In genomic region chr9:133583111-133583510, GRCh38 we compare ENCODE assay signal across 19 cellular contexts. TPM values are rescaled to one million over a fixed set of nuclear protein-coding genes. Genes with fewer than 3 reads are reported as not detected.
DNase-seq lines count a peak whose midpoint lies in the region; ATAC-seq and TF ChIP-seq lines count a peak whose summit lies in the region.
"Had no signal": no experiment of that assay in that cellular context is flagged by ENCODE, and none has a peak within 500 bp of the region (broad histone marks: within the 10 kb centered on the region; RNA-seq: fewer than 3 reads in every experiment).

No MANE protein-coding gene starts in this region.

- H3K79me2 ChIP-seq in hepatocyte: no peaks in the 10 kb centered on the region
- peaks cover 3% of the 10 kb centered on the region for H3K79me2 ChIP-seq in trophoblast cell (ENCODE audit: control insufficient read depth, insufficient read depth, low read length, poor library complexity)

- no peak overlapping the region for H4K12ac ChIP-seq in trophoblast cell (ENCODE audit: low read depth, low read length)

- no peaks in the 10 kb centered on the region for H4K20me1 ChIP-seq in hepatocyte (ENCODE audit: insufficient read depth, poor library complexity, severe bottlenecking)

- H3K27ac ChIP-seq in liver (ENCODE audit: low read depth in 1 of 2, low read length in 2 of 2): peak overlapping the region; percentile 47 to 58
- H3K27ac ChIP-seq in right lobe of liver: no peak overlapping the region
- peak overlapping the region; percentile 88 for H3K27ac ChIP-seq in hepatocyte
- H3K27ac ChIP-seq in trophoblast cell (ENCODE audit: low read depth, low read length): no peak overlapping the region
- H3K27ac ChIP-seq: HL-60 had no signal

- intact Hi-C loops in right lobe of liver (cut with DNase I): loop anchor here in 1 of 2 donors (10.0 kb wide), 1 partner anchor 58 kb away; the partner anchor contains the start of gene MYMK

- peak overlapping the region; percentile 38 for H2AK5ac ChIP-seq in trophoblast cell (ENCODE audit: low read length)

- TF ChIP-seq POLR2A in right lobe of liver (IDR thresholded peaks at IDR 0.05): no peak

- ATAC-seq in right lobe of liver: no peak
- ATAC-seq in HG03432 (IDR thresholded peaks at IDR 0.05; ENCODE audit: unreplicated experiment): no peak
- ATAC-seq: HepG2 had no signal

- H3K36me3 ChIP-seq in liver (ENCODE audit: control insufficient read depth in 4 of 4, insufficient read depth in 3 of 4, low read depth in 1 of 4, low read length in 3 of 4) (no peaks in the 10 kb centered on the region), right lobe of liver (no peaks in the 10 kb centered on the region), hepatocyte (replicated peaks; ENCODE audit: insufficient read depth, low read depth) (no peaks in the 10 kb centered on the region), trophoblast cell (ENCODE audit: control insufficient read depth in 1 of 2, insufficient read depth in 2 of 2, low read length in 2 of 2) (no peaks in the 10 kb centered on the region), HAP-1 (replicated peaks) (no peaks in the 10 kb centered on the region)

- H3K4me3 ChIP-seq in liver (ENCODE audit: low read depth in 1 of 3, low read length in 3 of 3) (no peak overlapping the region), right lobe of liver (no peak overlapping the region), hepatocyte (no peak overlapping the region), trophoblast cell (ENCODE audit: low read depth, low read length) (no peak overlapping the region), HAP-1 (no peak overlapping the region)

- no peak overlapping the region for H3K23ac ChIP-seq in trophoblast cell (ENCODE audit: low read length)

- H3K4ac ChIP-seq in trophoblast cell (ENCODE audit: low read depth, low read length): no peak overlapping the region

- no peaks in the 10 kb centered on the region for H3K4me1 ChIP-seq in liver (ENCODE audit: control insufficient read depth in 4 of 4, insufficient read depth in 4 of 4, low read length in 3 of 4)
- no peaks in the 10 kb centered on the region for H3K4me1 ChIP-seq in right lobe of liver
- peaks cover 66% of the 10 kb centered on the region for H3K4me1 ChIP-seq in hepatocyte (ENCODE audit: insufficient read depth)
- peaks cover 31 to 35% of the 10 kb centered on the region in 2 experiments for H3K4me1 ChIP-seq in trophoblast cell (ENCODE audit: control insufficient read depth in 1 of 2, insufficient read depth in 2 of 2, low read length in 2 of 2)
- H3K4me1 ChIP-seq in HAP-1: no peaks in the 10 kb centered on the region

- H3K4me2 ChIP-seq in hepatocyte (no peak overlapping the region), trophoblast cell (ENCODE audit: low read length) (no peak overlapping the region)

- no peak overlapping the region for H2AFZ ChIP-seq in hepatocyte
- H2AFZ ChIP-seq in trophoblast cell (ENCODE audit: insufficient read depth, low read length, poor library complexity): no peak overlapping the region

- in situ Hi-C loops in HAP-1 (cut with MboI; ENCODE audit: low sequenced_read_pairs): no loop called here

- H3K18ac ChIP-seq in trophoblast cell (ENCODE audit: low read length): no peak overlapping the region

- 77% methylated on average over 3 of the region's 3 CpGs for WGBS in liver
- WGBS in right lobe of liver (ENCODE audit: insufficient coverage, low coverage, low lambda C conversion rate, missing lambda C conversion rate): no CpG with 5 or more reads among the region's 3 CpGs
- 84% methylated on average over 3 of the region's 3 CpGs for WGBS in hepatocyte (ENCODE audit: low lambda C conversion rate, missing lambda C conversion rate)
- no CpG with 5 or more reads among the region's 3 CpGs for WGBS in trophoblast cell (ENCODE audit: extremely low coverage, insufficient coverage, insufficient read length)

- H2BK120ac ChIP-seq in trophoblast cell (ENCODE audit: insufficient read depth, low read length, poor library complexity): no peak overlapping the region

- H3K9me3 ChIP-seq in liver (ENCODE audit: control insufficient read depth in 4 of 4, low read length in 3 of 4): no peaks in the 10 kb centered on the region
- no peaks in the 10 kb centered on the region for H3K9me3 ChIP-seq in right lobe of liver
- H3K9me3 ChIP-seq in hepatocyte (ENCODE audit: low read depth): no peaks in the 10 kb centered on the region
- H3K9me3 ChIP-seq in trophoblast cell (ENCODE audit: insufficient read depth, low read depth, low read length): no peaks in the 10 kb centered on the region
- H3K9me3 ChIP-seq in HAP-1: no peaks in the 10 kb centered on the region

- no peak overlapping the region for H4K8ac ChIP-seq in trophoblast cell (ENCODE audit: low read depth, low read length)

- peak overlapping the region; percentile 9 for H2BK12ac ChIP-seq in trophoblast cell (ENCODE audit: low read length)

- H4K91ac ChIP-seq in trophoblast cell (ENCODE audit: low read depth, low read length): peak overlapping the region; percentile 42

- H3K9me2 ChIP-seq in hepatocyte (replicated peaks; ENCODE audit: insufficient read depth): no peaks in the 10 kb centered on the region

- peaks cover 27% of the 10 kb centered on the region for H3K79me1 ChIP-seq in trophoblast cell (ENCODE audit: low read length)

- H3K14ac ChIP-seq in trophoblast cell (ENCODE audit: low read length): no peak overlapping the region

- H3K27me3 ChIP-seq in liver (ENCODE audit: control insufficient read depth in 4 of 4, insufficient read depth in 4 of 4, low read length in 3 of 4) (peaks cover 0 to 6% (median 0%) of the 10 kb centered on the region in 4 donors), right lobe of liver (no peaks in the 10 kb centered on the region), hepatocyte (no peaks in the 10 kb centered on the region), trophoblast cell (ENCODE audit: insufficient read depth, low read length) (no peaks in the 10 kb centered on the region), HAP-1 (ENCODE audit: low read depth) (peaks cover 31% of the 10 kb centered on the region)

- no peak for TF ChIP-seq RAD21 in liver (IDR thresholded peaks at IDR 0.05)

- DNase-seq in right lobe of liver (no peak), hepatocyte (ENCODE audit: low spot score) (no peak), trophoblast cell (no peak), HAP-1 (ENCODE audit: low spot score in 2 of 2) (no peak), medulla oblongata (ENCODE audit: extremely low spot score) (no peak)
- DNase-seq: EL, GF-D8, KBM-7, NCI-H1436 treated with DMSO at 0.1 percent for 48 hours, NCI-H1930, NCI-H82, OCI-M1 had no signal

- no peak overlapping the region for H2BK5ac ChIP-seq in trophoblast cell (ENCODE audit: low read depth, low read length, poor library complexity)

- H3K9ac ChIP-seq in liver (ENCODE audit: low read depth in 1 of 2, low read length in 2 of 2): no peak overlapping the region
- no peak overlapping the region for H3K9ac ChIP-seq in trophoblast cell (ENCODE audit: low read length)

- TF ChIP-seq CTCF in liver (IDR thresholded peaks at IDR 0.05; ENCODE audit: low read depth, low read length, missing input control) (no peak), right lobe of liver (IDR thresholded peaks at IDR 0.05) (no peak), hepatocyte (IDR thresholded peaks at IDR 0.05; ENCODE audit: poor library complexity) (no peak)

TF ChIP-seq in liver, 16 proteins besides CTCF, POLR2A, EP300 and RAD21 (continues in another document):
- TF ChIP-seq SP1 (IDR thresholded peaks at IDR 0.05): no peak
- no peak for TF ChIP-seq HNF4G (IDR thresholded peaks at IDR 0.05)
- TF ChIP-seq NR2F2 (IDR thresholded peaks at IDR 0.05): no peak
- TF ChIP-seq GABPA (IDR thresholded peaks at IDR 0.05 in 1 of 2, conservative IDR thresholded peaks at IDR 0.05 in 1 of 2): no peak
- TF ChIP-seq MAX (IDR thresholded peaks at IDR 0.05): no peak
- no peak for TF ChIP-seq JUND (IDR thresholded peaks at IDR 0.05)
- no peak for TF ChIP-seq HNF4A (conservative IDR thresholded peaks at IDR 0.05)
- TF ChIP-seq FOXA2 (IDR thresholded peaks at IDR 0.05): no peak
- TF ChIP-seq, protein P1, sequence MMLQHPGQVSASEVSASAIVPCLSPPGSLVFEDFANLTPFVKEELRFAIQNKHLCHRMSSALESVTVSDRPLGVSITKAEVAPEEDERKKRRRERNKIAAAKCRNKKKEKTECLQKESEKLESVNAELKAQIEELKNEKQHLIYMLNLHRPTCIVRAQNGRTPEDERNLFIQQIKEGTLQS (IDR thresholded peaks at IDR 0.05): no peak
- no peak for TF ChIP-seq RXRA (IDR thresholded peaks at IDR 0.05)
- TF ChIP-seq FOXA1 (IDR thresholded peaks at IDR 0.05): no peak
- TF ChIP-seq TAF1 (conservative IDR thresholded peaks at IDR 0.05): no peak
- TF ChIP-seq EGR1 (IDR thresholded peaks at IDR 0.05; ENCODE audit: low read depth in 2 of 2): no peak

RNA-seq across cellular contexts. Expression of gene FAM163B, which starts 26.1 kb away (rescaled TPM):
- total RNA-seq in liver (1 to 10 TPM; 3.0 to 3.7 TPM), right lobe of liver (1 to 10 TPM; 1.6 to 5.8 (median 3.0) TPM), hepatocyte (0.68 and 1.0 TPM in 2 replicates)
- polyA plus RNA-seq in liver (1 to 10 TPM; 2.1 to 4.0 TPM), hepatocyte (0.35 TPM in 1 of 2 replicates, not detected in the other)
- polyA plus RNA-seq in trophoblast cell (2013): 0.89 and 0.90 TPM in 2 replicates
- total RNA-seq: H4, HepG2, HT-29, SK-MEL-5 had no signal
- polyA plus RNA-seq: HepG2 had no signal

RNA-seq across cellular contexts. Expression of gene ADAMTSL2, which starts 48.6 kb away (rescaled TPM):
- 10 to 100 TPM in 1 of 2 donors, 1 to 10 TPM in 1; 1.8 to 18.2 TPM for total RNA-seq in liver
- 10 to 100 TPM in 1 of 2 donors, 1 to 10 TPM in 1; 3.8 to 11.6 TPM for polyA plus RNA-seq in liver
- total RNA-seq in right lobe of liver: 10 to 100 TPM in 3 of 6 experiments, 1 to 10 TPM in 3; 9.2 to 24.8 (median 12.7) TPM
- 2.2 and 2.7 TPM in 2 replicates for total RNA-seq in hepatocyte
- polyA plus RNA-seq in hepatocyte: 1.5 and 2.3 TPM in 2 replicates
- 5.9 and 6.2 TPM in 2 replicates for polyA plus RNA-seq in trophoblast cell (2013)
- total RNA-seq: H4 had no signal

RNA-seq across cellular contexts. Expression of gene DBH, which starts 53.1 kb away (rescaled TPM):
- total RNA-seq in liver: 1 to 10 TPM in 1 of 2 donors, under 1 TPM in 1; 0.37 to 2.4 TPM
- 10 to 100 TPM in 1 of 2 donors, 1 to 10 TPM in 1; 2.7 to 21.2 TPM for polyA plus RNA-seq in liver
- 10 to 100 TPM in 1 of 6 experiments, 1 to 10 TPM in 5; 1.2 to 12.9 (median 5.7) TPM for total RNA-seq in right lobe of liver
- total RNA-seq in hepatocyte: not detected in 2 replicates
- polyA plus RNA-seq in hepatocyte: 0.32 and 0.44 TPM in 2 replicates
- 0.01 and 0.03 TPM in 2 replicates for polyA plus RNA-seq in trophoblast cell (2013)
- total RNA-seq: H4, HepG2, HT-29, SK-MEL-5 had no signal
- polyA plus RNA-seq: HepG2 had no signal

RNA-seq across cellular contexts. Expression of gene MYMK, which starts 58.4 kb away (rescaled TPM):
- total RNA-seq in liver (not detected), right lobe of liver (not detected), hepatocyte (not detected in 2 replicates)
- polyA plus RNA-seq in liver (not detected), hepatocyte (0.91 and 1.3 TPM in 2 replicates)
- polyA plus RNA-seq in trophoblast cell (2013): 0.25 and 0.27 TPM in 2 replicates
- total RNA-seq: H4, HepG2, HT-29, SK-MEL-5 had no signal
- polyA plus RNA-seq: HepG2 had no signal

Comparison
In these comparisons a context has a peak if more than half of its experiments do, and no peak if none do; other contexts are left out.
1. H3K27ac ChIP-seq: peak in liver (2 of 2) and hepatocyte (single experiment); none in right lobe of liver (0 of 3) and trophoblast cell (single experiment).